8 cellular contexts compared by ENCODE assay signal in genomic region chr21:32726742-32727477, GRCh38. TPM values are rescaled to one million over a fixed set of nuclear protein-coding genes. Genes with fewer than 3 reads are reported as not detected.
DNase-seq lines count a peak whose midpoint lies in the region; FAIRE-seq and TF ChIP-seq lines count a peak whose summit lies in the region.

No MANE protein-coding gene starts in this region.

- H3K9me3 ChIP-seq in BLaER1 treated with 17β-estradiol and CSF1 and Interleukin-3, amounts not matched to agents 10 nM and 100 nM (replicated peaks in 1 of 11), result no peaks in the 10 kb centered on the region
- no peaks in the 10 kb centered on the region for H3K9me3 ChIP-seq in OCI-LY1 (ENCODE audit: low read length)
- no peaks in the 10 kb centered on the region for H3K9me3 ChIP-seq in adrenal gland (replicated peaks in 1 of 3)
- no peaks in the 10 kb centered on the region for H3K9me3 ChIP-seq in right atrium auricular region

- no peaks in the 10 kb centered on the region for H3F3A ChIP-seq in OCI-LY1 (ENCODE audit: insufficient read depth, low read length)

- DNase-seq in H54 (ENCODE audit: insufficient read length, low spot score) (peak; percentile 49), adrenal gland (peak; percentile 25 to 64 (median 49)), right atrium auricular region (ENCODE audit: low spot score) (no peak), progenitor cell of endocrine pancreas (ENCODE audit: low spot score, unreplicated experiment) (no peak), NCI-H2029 (lab: John Stamatoyannopoulos, UW) (no peak), NCI-H128 (lab: John Stamatoyannopoulos, UW; ENCODE audit: unreplicated experiment) (no peak)

- WGBS in adrenal gland, 4 donors, result 0 to 1% (median 1%) methylated on average over 21 to 22 of the region's 22 CpGs

- no peak for TF ChIP-seq CTCF in OCI-LY1 (IDR thresholded peaks at IDR 0.05; ENCODE audit: low read length)
- TF ChIP-seq CTCF in adrenal gland (IDR thresholded peaks at IDR 0.05), result no peak
- TF ChIP-seq CTCF in right atrium auricular region (IDR thresholded peaks at IDR 0.05), result no peak
- no peak for TF ChIP-seq CTCF in progenitor cell of endocrine pancreas (IDR thresholded peaks at IDR 0.05; ENCODE audit: unreplicated experiment)

- H3K27ac ChIP-seq in BLaER1 treated with 17β-estradiol and CSF1 and Interleukin-3, amounts not matched to agents 10 nM and 100 nM, result peak overlapping the region; percentile 62 to 93 (median 76)
- H3K27ac ChIP-seq in OCI-LY1 (ENCODE audit: low read depth, low read length, poor library complexity, severe bottlenecking) (no peak overlapping the region), adrenal gland (peak overlapping the region; percentile 75 to 97 (median 93)), right atrium auricular region (peak overlapping the region; percentile 93 to 95)

- H3K4me1 ChIP-seq in BLaER1 treated with 17β-estradiol and CSF1 and Interleukin-3, amounts not matched to agents 10 nM and 100 nM, result peaks cover 11 to 40% (median 19%) of the 10 kb centered on the region in 10 experiments
- H3K4me1 ChIP-seq in OCI-LY1 (ENCODE audit: insufficient read depth, low read length, severe bottlenecking), result peaks cover 21% of the 10 kb centered on the region
- H3K4me1 ChIP-seq in adrenal gland (replicated peaks in 1 of 2), result peaks cover 0 to 17% of the 10 kb centered on the region in 2 donors
- peaks cover 0 to 18% of the 10 kb centered on the region in 2 donors for H3K4me1 ChIP-seq in right atrium auricular region

- H3K4me3 Mint-ChIP-seq in progenitor cell of endocrine pancreas (ENCODE audit: low read depth), result peak overlapping the region; percentile 98

- H3K36me3 ChIP-seq in BLaER1 treated with 17β-estradiol and CSF1 and Interleukin-3, amounts not matched to agents 10 nM and 100 nM, result peaks cover 0 to 32% (median 0%) of the 10 kb centered on the region in 11 experiments; a peak in 7 of 22 replicates
- 0 out of 2 replicates have a peak, but pooled peaks cover 3% of the 10 kb centered on the region for H3K36me3 ChIP-seq in OCI-LY1 (ENCODE audit: insufficient read depth, low read length)
- no peaks in the 10 kb centered on the region for H3K36me3 ChIP-seq in adrenal gland (replicated peaks in 1 of 2)
- no peaks in the 10 kb centered on the region for H3K36me3 ChIP-seq in right atrium auricular region

- peak overlapping the region; percentile 93 for H3K27ac Mint-ChIP-seq in progenitor cell of endocrine pancreas

- no peaks in the 10 kb centered on the region for H3K36me3 Mint-ChIP-seq in progenitor cell of endocrine pancreas (ENCODE audit: insufficient read depth)

- H2AFZ ChIP-seq in OCI-LY1 (ENCODE audit: low read length), result no peak overlapping the region

- H3K9me3 Mint-ChIP-seq in progenitor cell of endocrine pancreas (ENCODE audit: low read depth), result no peaks in the 10 kb centered on the region

- intact Hi-C loops in adrenal gland (cut with DNase I), result no loop called here

- FAIRE-seq in H54 (lab: Jason Lieb, UNC), result no peak

- peak overlapping the region; percentile 80 to 93 (median 88) for H3K4me2 ChIP-seq in BLaER1 treated with 17β-estradiol and CSF1 and Interleukin-3, amounts not matched to agents 10 nM and 100 nM
- peak overlapping the region; percentile 69 for H3K4me2 ChIP-seq in OCI-LY1 (ENCODE audit: low read length)

- H3K9me2 ChIP-seq in OCI-LY1 (ENCODE audit: low read depth, low read length), result no peaks in the 10 kb centered on the region

- peaks cover 0 to 17% (median 0%) of the 10 kb centered on the region in 11 experiments; a peak in 5 of 22 replicates for H4K20me1 ChIP-seq in BLaER1 treated with 17β-estradiol and CSF1 and Interleukin-3, amounts not matched to agents 10 nM and 100 nM
- no peaks in the 10 kb centered on the region for H4K20me1 ChIP-seq in OCI-LY1 (ENCODE audit: insufficient read depth, low read length)

- TF ChIP-seq POLR2A in H54 (IDR thresholded peaks at IDR 0.05; ENCODE audit: low read depth, low read length) (peak; percentile 28), adrenal gland (IDR thresholded peaks at IDR 0.05) (peak in 1 of 2 donors; percentile 25)

- H3K4me3 ChIP-seq in BLaER1 treated with 17β-estradiol and CSF1 and Interleukin-3, amounts not matched to agents 10 nM and 100 nM, result peak overlapping the region; percentile 81 to 99 (median 90)
- peak overlapping the region; percentile 77 for H3K4me3 ChIP-seq in OCI-LY1 (ENCODE audit: low read depth, low read length, poor library complexity, severe bottlenecking)
- H3K4me3 ChIP-seq in adrenal gland, result peak overlapping the region; percentile 70 to 91 (median 74)
- peak overlapping the region; percentile 88 to 97 for H3K4me3 ChIP-seq in right atrium auricular region

- peak overlapping the region; percentile 75 to 93 (median 85) for H3K9ac ChIP-seq in BLaER1 treated with 17β-estradiol and CSF1 and Interleukin-3, amounts not matched to agents 10 nM and 100 nM
- peak overlapping the region; percentile 72 for H3K9ac ChIP-seq in OCI-LY1 (ENCODE audit: low read length)

- peaks cover 12% of the 10 kb centered on the region for H3K4me1 Mint-ChIP-seq in progenitor cell of endocrine pancreas (ENCODE audit: low read depth)

- H3K27me3 ChIP-seq in BLaER1 treated with 17β-estradiol and CSF1 and Interleukin-3, amounts not matched to agents 10 nM and 100 nM, result no peaks in the 10 kb centered on the region
- no peaks in the 10 kb centered on the region for H3K27me3 ChIP-seq in OCI-LY1 (ENCODE audit: insufficient read depth, low read length)
- no peaks in the 10 kb centered on the region for H3K27me3 ChIP-seq in adrenal gland
- H3K27me3 ChIP-seq in right atrium auricular region, result no peaks in the 10 kb centered on the region

- H3K79me2 ChIP-seq in OCI-LY1 (ENCODE audit: insufficient read depth, low read length), result no peaks in the 10 kb centered on the region

- no peaks in the 10 kb centered on the region for H3K27me3 Mint-ChIP-seq in progenitor cell of endocrine pancreas

RNA-seq across cellular contexts. Expression of gene SYNJ1, which starts 0.9 kb away (rescaled TPM):
- total RNA-seq in adrenal gland (10 to 100 TPM in 5 of 8 donors, 1 to 10 TPM in 3; 7.7 to 19.4 (median 12.6) TPM), right atrium auricular region (1 to 10 TPM; 7.8 to 7.9 TPM), progenitor cell of endocrine pancreas (9.5 and 10.1 TPM in 2 replicates)
- polyA plus RNA-seq in adrenal gland, result 10 to 100 TPM in 1 of 3 donors, 1 to 10 TPM in 2; 5.0 to 15.6 (median 9.7) TPM

RNA-seq across cellular contexts. Expression of gene PAXBP1, which starts 44.6 kb away (rescaled TPM):
- total RNA-seq in adrenal gland, result 10 to 100 TPM in 7 of 8 donors, 1 to 10 TPM in 1; 7.7 to 37.6 (median 21.0) TPM
- 10 to 100 TPM; 19.6 to 41.1 (median 36.2) TPM for polyA plus RNA-seq in adrenal gland
- 1 to 10 TPM; 9.4 to 9.6 TPM for total RNA-seq in right atrium auricular region
- 97.7 and 98.1 TPM in 2 replicates for total RNA-seq in progenitor cell of endocrine pancreas

Comparison
In these comparisons a context has a peak if more than half of its experiments do, and no peak if none do; other contexts are left out.
1. DNase-seq: peak in H54 (single experiment) and adrenal gland (7 of 7); none in right atrium auricular region (single experiment), progenitor cell of endocrine pancreas (single experiment), NCI-H2029 (single experiment) and NCI-H128 (single experiment).
2. Peak in every context shown above with its lines, with median percentiles within 50 percentile points of each other: H3K4me3 ChIP-seq.